32 cellular contexts compared by ENCODE assay signal in genomic region chr18:60563082-60563481, GRCh38.
"Had no signal": no experiment of that assay in that cellular context is flagged by ENCODE, and none has a peak within 500 bp of the region (broad histone marks: within the 10 kb centered on the region; RNA-seq: fewer than 3 reads in every experiment).

No MANE protein-coding gene starts in this region.

- H3K9me3 ChIP-seq: Peyer's patch, SJSA1, SK-N-SH had no signal

- H3K4me3 ChIP-seq: cardiac muscle cell, Peyer's patch, SJSA1 had no signal

- H3K36me3 Mint-ChIP-seq: activated naive CD8-positive, alpha-beta T cell treated with anti-CD3 and anti-CD28 coated beads for 36 hours had no signal

- H3K9me3 Mint-ChIP-seq: activated CD4-positive, alpha-beta T cell treated with anti-CD3 and anti-CD28 coated beads, Interleukin-2, amount 10 ng/mL, durations not matched to agents 24 days and 14 days; activated CD8-positive, alpha-beta T cell treated with anti-CD3 and anti-CD28 coated beads for 36 hours; activated naive CD8-positive, alpha-beta T cell treated with anti-CD3 and anti-CD28 coated beads for 36 hours; activated T-cell treated with anti-CD3 and anti-CD28 coated beads, Interleukin-2, amount 50 U/mL, for 72 hours; activated T-helper 17 cell treated with anti-CD3 and anti-CD28 coated beads, Interleukin-2, amount 50 U/mL, for 72 hours; central memory CD8-positive, alpha-beta T cell; T-helper 1 cell treated with Interleukin-12 subunit alpha and Interleukin-12 subunit beta and Interleukin-4 antibody, amounts not matched to agents 30 μg/mL and 1 μg/mL, for 36 hours; T-helper 2 cell treated with Interferon-gamma antibody and Interleukin-4, amounts not matched to agents 5 μg/mL and 100 μg/mL, for 36 hours had no signal

- H3K4me2 ChIP-seq: SK-N-SH had no signal

- DNase-seq: activated CD4-positive, alpha-beta T cell treated with anti-CD3 and anti-CD28 coated beads, Interleukin-2, amount 10 ng/mL, durations not matched to agents 24 days and 14 days; activated CD4-positive, alpha-beta T cell treated with anti-CD3 and anti-CD28 coated beads, Interleukin-2, amount 50 U/mL, for 4 hours; activated CD8-positive, alpha-beta T cell treated with anti-CD3 and anti-CD28 coated beads for 36 hours; activated effector memory CD4-positive, alpha-beta T cell treated with anti-CD3 and anti-CD28 coated beads, Interleukin-2, amount 50 U/mL, for 16 hours; activated naive CD4-positive, alpha-beta T cell; activated naive CD4-positive, alpha-beta T cell treated with anti-CD3 and anti-CD28 coated beads, Interleukin-2, amount 50 U/mL, for 16 hours; activated naive CD8-positive, alpha-beta T cell treated with anti-CD3 and anti-CD28 coated beads for 36 hours; activated T-cell treated with anti-CD3 and anti-CD28 coated beads, Interleukin-2, amount 50 U/mL, for 1 hour; activated T-cell treated with anti-CD3 and anti-CD28 coated beads, Interleukin-2, amount 50 U/mL, for 72 hours; amniotic stem cell; aorta; NCI-H1105; NCI-H1417 treated with DMSO at 0.1 percent for 48 hours; NCI-H187 treated with DMSO at 0.1 percent for 48 hours; NCI-H2081; NCI-H2171 treated with DMSO at 0.1 percent for 48 hours; NCI-H226; NCI-H446 treated with DMSO at 0.1 percent for 48 hours; NCI-H524; NCI-H69; NCI-H82; PC-3; Peyer's patch; RPMI8226; SHP77 treated with DMSO at 0.1 percent for 48 hours; SK-N-SH had no signal

- H3K27me3 ChIP-seq: cardiac muscle cell, Peyer's patch, SJSA1 had no signal

- ATAC-seq: activated CD8-positive, alpha-beta T cell treated with anti-CD3 and anti-CD28 coated beads for 36 hours; activated T-cell treated with anti-CD3 and anti-CD28 coated beads, Interleukin-2, amount 50 U/mL, for 72 hours; activated T-helper 17 cell treated with anti-CD3 and anti-CD28 coated beads, Interleukin-2, amount 50 U/mL, for 72 hours; PC-3 had no signal

- H3K4me3 Mint-ChIP-seq: activated CD4-positive, alpha-beta T cell treated with anti-CD3 and anti-CD28 coated beads, Interleukin-2, amount 10 ng/mL, durations not matched to agents 24 days and 14 days; activated CD8-positive, alpha-beta T cell treated with anti-CD3 and anti-CD28 coated beads for 36 hours; activated naive CD8-positive, alpha-beta T cell treated with anti-CD3 and anti-CD28 coated beads for 36 hours; activated T-cell treated with anti-CD3 and anti-CD28 coated beads, Interleukin-2, amount 50 U/mL, for 72 hours; activated T-helper 17 cell treated with anti-CD3 and anti-CD28 coated beads, Interleukin-2, amount 50 U/mL, for 72 hours; central memory CD8-positive, alpha-beta T cell; T-helper 1 cell treated with Interleukin-12 subunit alpha and Interleukin-12 subunit beta and Interleukin-4 antibody, amounts not matched to agents 30 μg/mL and 1 μg/mL, for 36 hours; T-helper 2 cell treated with Interferon-gamma antibody and Interleukin-4, amounts not matched to agents 5 μg/mL and 100 μg/mL, for 36 hours had no signal

- H3K4me1 ChIP-seq: Peyer's patch, SJSA1 had no signal

- H3K4me1 Mint-ChIP-seq: activated CD4-positive, alpha-beta T cell treated with anti-CD3 and anti-CD28 coated beads, Interleukin-2, amount 10 ng/mL, durations not matched to agents 24 days and 14 days; activated naive CD8-positive, alpha-beta T cell treated with anti-CD3 and anti-CD28 coated beads for 36 hours; activated T-helper 17 cell treated with anti-CD3 and anti-CD28 coated beads, Interleukin-2, amount 50 U/mL, for 72 hours; central memory CD8-positive, alpha-beta T cell had no signal

- H3K9ac ChIP-seq: SK-N-SH had no signal

- H3K27ac Mint-ChIP-seq: activated CD4-positive, alpha-beta T cell treated with anti-CD3 and anti-CD28 coated beads, Interleukin-2, amount 10 ng/mL, durations not matched to agents 24 days and 14 days; activated CD8-positive, alpha-beta T cell treated with anti-CD3 and anti-CD28 coated beads for 36 hours; activated naive CD8-positive, alpha-beta T cell treated with anti-CD3 and anti-CD28 coated beads for 36 hours; activated T-cell treated with anti-CD3 and anti-CD28 coated beads, Interleukin-2, amount 50 U/mL, for 72 hours; activated T-helper 17 cell treated with anti-CD3 and anti-CD28 coated beads, Interleukin-2, amount 50 U/mL, for 72 hours; T-helper 1 cell treated with Interleukin-12 subunit alpha and Interleukin-12 subunit beta and Interleukin-4 antibody, amounts not matched to agents 30 μg/mL and 1 μg/mL, for 36 hours; T-helper 2 cell treated with Interferon-gamma antibody and Interleukin-4, amounts not matched to agents 5 μg/mL and 100 μg/mL, for 36 hours had no signal

- H3K36me3 ChIP-seq: cardiac muscle cell, Peyer's patch, SJSA1 had no signal

- H3K27ac ChIP-seq: cardiac muscle cell, Peyer's patch, SJSA1 had no signal

- H3K27me3 Mint-ChIP-seq: activated CD4-positive, alpha-beta T cell treated with anti-CD3 and anti-CD28 coated beads, Interleukin-2, amount 10 ng/mL, durations not matched to agents 24 days and 14 days; activated CD8-positive, alpha-beta T cell treated with anti-CD3 and anti-CD28 coated beads for 36 hours; activated naive CD8-positive, alpha-beta T cell treated with anti-CD3 and anti-CD28 coated beads for 36 hours; activated T-helper 17 cell treated with anti-CD3 and anti-CD28 coated beads, Interleukin-2, amount 50 U/mL, for 72 hours; central memory CD8-positive, alpha-beta T cell had no signal
